ENCODE assay signal across 9 cellular contexts in the genomic region with DNA sequence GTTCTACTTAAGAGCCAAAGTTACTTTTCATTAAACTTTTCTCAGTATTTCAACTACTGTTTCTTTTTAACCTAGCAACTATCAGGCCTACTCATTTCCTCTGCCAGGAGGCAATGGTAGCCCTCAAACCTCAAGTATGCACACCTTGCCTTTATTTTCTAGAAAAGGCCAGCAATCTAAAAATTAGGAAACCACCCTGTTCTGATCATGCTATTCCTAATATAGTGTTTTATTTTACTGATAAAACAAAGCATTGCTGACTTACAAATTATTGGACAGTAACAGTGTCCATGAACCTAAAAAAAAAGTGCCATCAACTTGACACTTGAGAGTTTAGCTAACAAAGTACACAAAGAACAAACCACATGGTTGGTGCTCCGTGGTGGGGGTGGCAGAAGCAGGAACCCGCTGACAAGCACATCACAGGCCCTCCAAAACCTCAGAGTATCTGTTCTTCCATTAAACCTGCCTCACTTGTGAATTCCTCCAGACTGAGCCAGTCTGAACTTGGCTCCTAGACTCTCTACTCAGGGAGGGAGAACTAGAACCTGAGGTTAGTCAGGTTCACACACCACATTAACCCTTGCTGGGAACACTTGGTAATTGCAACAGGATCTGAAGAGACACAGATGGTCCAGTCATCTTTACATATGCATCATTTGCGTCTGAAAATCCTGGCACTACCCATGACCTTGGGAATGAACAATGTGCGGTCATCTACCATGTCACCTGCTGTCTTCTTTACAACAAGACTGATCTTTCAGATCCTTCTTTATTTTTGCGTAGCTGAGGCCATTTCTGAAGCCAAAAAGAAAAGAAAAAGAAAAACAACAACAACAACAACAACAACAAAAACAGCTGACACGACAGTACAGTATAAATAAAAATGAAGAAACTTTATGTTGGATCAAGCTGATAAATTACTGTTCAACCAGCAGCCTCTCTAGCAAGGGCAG. TPM values are rescaled to one million over a fixed set of nuclear protein-coding genes. Genes with fewer than 3 reads are reported as not detected.
DNase-seq lines count a peak whose midpoint lies in the region; ATAC-seq and TF ChIP-seq lines count a peak whose summit lies in the region.
"Had no signal": no experiment of that assay in that cellular context is flagged by ENCODE, and none has a peak within 500 bp of the region (broad histone marks: within the 10 kb centered on the region; RNA-seq: fewer than 3 reads in every experiment).

No MANE protein-coding gene starts in this region.

- H3K27ac Mint-ChIP-seq in activated CD4-positive, alpha-beta T cell treated with anti-CD3 and anti-CD28 coated beads, Interleukin-2, amount 10 ng/mL, durations not matched to agents 7 days and 5 days: peak overlapping the region; percentile 99

- H3K9me3 ChIP-seq in fibroblast of lung (ENCODE audit: control insufficient read depth, insufficient read depth, low read depth, low read length): no peaks in the 10 kb centered on the region
- H3K9me3 ChIP-seq in psoas muscle: no peaks in the 10 kb centered on the region
- H3K9me3 ChIP-seq: neutrophil had no signal

- peak overlapping the region; percentile 63 for H3K4me3 Mint-ChIP-seq in activated CD4-positive, alpha-beta T cell treated with anti-CD3 and anti-CD28 coated beads, Interleukin-2, amount 10 ng/mL, durations not matched to agents 7 days and 5 days

- no peak overlapping the region for H3K4me3 ChIP-seq in fibroblast of lung (replicated peaks in 1 of 4; ENCODE audit: control extremely low read depth in 1 of 4, insufficient read depth in 1 of 4, low read depth in 3 of 4, low read length in 4 of 4)
- no peak overlapping the region for H3K4me3 ChIP-seq in psoas muscle

- peaks cover 35% of the 10 kb centered on the region for H3K79me2 ChIP-seq in fibroblast of lung (ENCODE audit: control insufficient read depth, insufficient read depth, low read length)

- H3K36me3 ChIP-seq in fibroblast of lung (ENCODE audit: control insufficient read depth, insufficient read depth, low read length) (no peaks in the 10 kb centered on the region), psoas muscle (ENCODE audit: insufficient read depth in 1 of 2, low read depth in 1 of 2) (no peaks in the 10 kb centered on the region)
- H3K36me3 ChIP-seq: neutrophil had no signal

- no peaks in the 10 kb centered on the region for H3K27me3 Mint-ChIP-seq in activated CD4-positive, alpha-beta T cell treated with anti-CD3 and anti-CD28 coated beads, Interleukin-2, amount 10 ng/mL, durations not matched to agents 7 days and 5 days

- peaks cover 87% of the 10 kb centered on the region for H3K4me1 Mint-ChIP-seq in activated CD4-positive, alpha-beta T cell treated with anti-CD3 and anti-CD28 coated beads, Interleukin-2, amount 10 ng/mL, durations not matched to agents 7 days and 5 days

- H3K27me3 ChIP-seq in fibroblast of lung (ENCODE audit: control insufficient read depth, insufficient read depth, low read length) (no peaks in the 10 kb centered on the region), psoas muscle (ENCODE audit: insufficient read depth in 3 of 3, low read length in 2 of 3) (no peaks in the 10 kb centered on the region)
- H3K27me3 ChIP-seq: neutrophil had no signal

- POLR2A ChIA-PET in activated CD4-positive, alpha-beta T cell treated with anti-CD3 and anti-CD28 coated beads, Interleukin-2, amount 10 ng/mL, durations not matched to agents 7 days and 5 days (lab: Charles Lee): interaction anchor here (0.7 to 0.9 kb wide), 2 partner anchors 33 to 294 kb away, joined by 5 to 7 read pairs; no protein-coding TSS in a partner anchor

- intact Hi-C loops in psoas muscle (cut with DNase I): no loop called here

- peak; percentile 40 for ATAC-seq in GM18498 (IDR thresholded peaks at IDR 0.05; ENCODE audit: unreplicated experiment)
- no peak for ATAC-seq in psoas muscle

- H3K4me1 ChIP-seq in fibroblast of lung (ENCODE audit: control insufficient read depth, extremely low read depth, insufficient read depth, low read length) (peaks cover 9% of the 10 kb centered on the region), psoas muscle (no peaks in the 10 kb centered on the region)

- peak; percentile 25 for DNase-seq in HT-29 (ENCODE audit: low spot score)
- peak; percentile 80 for DNase-seq in activated CD4-positive, alpha-beta T cell treated with anti-CD3 and anti-CD28 coated beads, Interleukin-2, amount 10 ng/mL, durations not matched to agents 7 days and 5 days
- DNase-seq in fibroblast of lung (ENCODE audit: low read depth in 2 of 2): peak; percentile 51 to 89
- peak; percentile 36 for DNase-seq in stimulated activated CD8-positive, alpha-beta memory T cell treated with anti-CD3 and anti-CD28 coated beads, Interleukin-4, amount 100 ng/mL, for 24 hours (ENCODE audit: low read depth)
- no peak for DNase-seq in psoas muscle
- DNase-seq in retina: no peak
- no peak for DNase-seq in iPS-NIHi7 (ENCODE audit: extremely low spot score)

- H3K9ac ChIP-seq in fibroblast of lung (ENCODE audit: insufficient read depth, low read length): no peak overlapping the region

- CTCF ChIA-PET in activated CD4-positive, alpha-beta T cell treated with anti-CD3 and anti-CD28 coated beads, Interleukin-2, amount 10 ng/mL, durations not matched to agents 7 days and 5 days (lab: Charles Lee): interaction anchor here (0.6 to 1.9 kb wide), 11 partner anchors 8 to 605 kb away, joined by 3 to 8 read pairs (median 4); no protein-coding TSS in a partner anchor

- no peaks in the 10 kb centered on the region for H3K9me3 Mint-ChIP-seq in activated CD4-positive, alpha-beta T cell treated with anti-CD3 and anti-CD28 coated beads, Interleukin-2, amount 10 ng/mL, durations not matched to agents 7 days and 5 days

- WGBS in psoas muscle, 3 donors: 84 to 92% (median 89%) methylated on average over 6 of the region's 6 CpGs

- H2AFZ ChIP-seq in fibroblast of lung (ENCODE audit: low read length): no peak overlapping the region

- H3K36me3 Mint-ChIP-seq in activated CD4-positive, alpha-beta T cell treated with anti-CD3 and anti-CD28 coated beads, Interleukin-2, amount 10 ng/mL, durations not matched to agents 7 days and 5 days (ENCODE audit: low read depth): peaks cover 40% of the 10 kb centered on the region

- H3K4me2 ChIP-seq in fibroblast of lung (ENCODE audit: extremely low read depth, insufficient read depth, low read length): peak overlapping the region; percentile 46

- no peak for TF ChIP-seq CTCF in fibroblast of lung (conservative IDR thresholded peaks at IDR 0.05 in 1 of 2, IDR thresholded peaks at IDR 0.05 in 1 of 2; ENCODE audit: low read depth in 1 of 2, low read length in 2 of 2)
- TF ChIP-seq CTCF in psoas muscle (IDR thresholded peaks at IDR 0.05): no peak

- no peaks in the 10 kb centered on the region for H4K20me1 ChIP-seq in fibroblast of lung (ENCODE audit: control insufficient read depth, extremely low read depth, insufficient read depth, low read length)

- no peak overlapping the region for H3K27ac ChIP-seq in fibroblast of lung (ENCODE audit: insufficient read depth, low read length)
- no peak overlapping the region for H3K27ac ChIP-seq in psoas muscle

RNA-seq across cellular contexts. Expression of gene PIP4K2A, which starts 31.9 kb away (rescaled TPM):
- 5.0 and 9.7 TPM in 2 replicates for total RNA-seq in HT-29 (2014; rRNA removed; shearing (Covaris generic))
- total RNA-seq in activated CD4-positive, alpha-beta T cell treated with anti-CD3 and anti-CD28 coated beads, Interleukin-2, amount 10 ng/mL, durations not matched to agents 7 days and 5 days: 100 to 1,000 TPM; 161 to 163 TPM
- total RNA-seq in fibroblast of lung (37.5 and 40.0 TPM in 2 replicates), psoas muscle (1 to 10 TPM; 5.9 to 9.7 (median 8.0) TPM)
- polyA plus RNA-seq in fibroblast of lung (28.5 and 30.2 TPM in 2 replicates), psoas muscle (1 to 10 TPM; 2.3 to 7.6 (median 4.3) TPM)
- 26.2 and 32.8 TPM in 2 replicates for polyA plus RNA-seq in fibroblast of lung (2012)
- polyA minus RNA-seq in fibroblast of lung (ENCODE audit: low replicate concordance): 13.2 and 22.3 TPM in 2 replicates

Comparison
In these comparisons a context has a peak if more than half of its experiments do, and no peak if none do; other contexts are left out.
1. DNase-seq: peak in HT-29 (single experiment), activated CD4-positive, alpha-beta T cell treated with anti-CD3 and anti-CD28 coated beads, Interleukin-2, amount 10 ng/mL, durations not matched to agents 7 days and 5 days (single experiment), fibroblast of lung (2 of 2) and stimulated activated CD8-positive, alpha-beta memory T cell treated with anti-CD3 and anti-CD28 coated beads, Interleukin-4, amount 100 ng/mL, for 24 hours (single experiment); none in psoas muscle (0 of 2), retina (single experiment) and iPS-NIHi7 (single experiment).